Comparison of ENCODE assay signal across 1 cellular context in genomic region chr1:54520922-54521321, GRCh38. TPM values are rescaled to one million over a fixed set of nuclear protein-coding genes. Genes with fewer than 3 reads are reported as not detected.
"Had no signal": no experiment of that assay in that cellular context is flagged by ENCODE, and none has a peak within 500 bp of the region (broad histone marks: within the 10 kb centered on the region; RNA-seq: fewer than 3 reads in every experiment).

No MANE protein-coding gene starts in this region.

RNA-seq across cellular contexts. Expression of gene ACOT11, which starts 27.1 kb away (rescaled TPM):
- polyA plus RNA-seq: neural cell had no signal
